In the genomic region with DNA sequence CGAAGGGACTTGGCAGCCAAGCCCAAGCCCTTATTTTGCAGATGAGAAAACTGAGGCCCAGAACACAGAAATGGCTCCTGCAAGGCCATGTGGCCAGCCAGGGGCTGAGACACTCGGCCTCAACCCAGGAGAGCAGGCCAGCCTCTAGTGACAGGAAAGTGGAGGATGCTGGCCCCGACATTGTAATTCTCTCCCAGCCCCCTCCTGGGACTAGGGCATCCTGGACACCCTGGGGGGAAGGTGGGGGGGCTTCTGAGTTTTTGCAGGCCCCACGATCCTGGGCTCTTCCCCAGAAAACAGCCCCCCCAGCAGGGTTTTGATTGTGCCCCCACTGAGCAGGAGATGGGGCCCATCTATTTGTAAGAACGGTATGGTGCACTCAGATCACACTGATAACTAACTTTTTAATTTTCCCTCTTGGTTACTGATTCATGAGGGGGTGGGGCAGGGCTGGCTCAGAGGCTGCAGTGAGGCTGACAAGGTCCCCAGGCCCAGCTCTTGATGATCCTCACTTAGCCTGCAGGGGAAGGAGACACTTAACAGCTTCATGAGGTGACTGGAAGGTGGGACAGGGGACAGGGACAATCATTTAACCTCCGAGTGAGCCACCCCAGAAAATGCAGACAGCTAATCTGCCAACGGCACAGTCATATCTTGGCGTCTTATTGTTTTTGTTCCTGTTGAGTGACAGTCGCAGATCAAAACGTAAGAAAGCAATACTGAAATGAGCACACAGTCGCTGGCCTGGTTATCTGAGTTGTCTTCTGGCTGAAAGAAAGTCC, we compare ENCODE assay signal across 9 cellular contexts. TPM values are rescaled to one million over a fixed set of nuclear protein-coding genes. Genes with fewer than 3 reads are reported as not detected.
DNase-seq lines count a peak whose midpoint lies in the region; ATAC-seq, FAIRE-seq and TF ChIP-seq lines count a peak whose summit lies in the region.
"Had no signal": no experiment of that assay in that cellular context is flagged by ENCODE, and none has a peak within 500 bp of the region (broad histone marks: within the 10 kb centered on the region; RNA-seq: fewer than 3 reads in every experiment).

No MANE protein-coding gene starts in this region.

- peaks cover 89 to 99% (median 97%) of the 10 kb centered on the region in 9 donors for H3K4me1 ChIP-seq in heart right ventricle

- H3K4me3 Mint-ChIP-seq in T-helper 1 cell treated with Interleukin-12 subunit alpha and Interleukin-12 subunit beta and Interleukin-4 antibody, amounts not matched to agents 30 μg/mL and 1 μg/mL, for 36 hours, result peak overlapping the region; percentile 51

- TF ChIP-seq CTCF in heart right ventricle (IDR thresholded peaks at IDR 0.05), result no peak

- H3K27ac Mint-ChIP-seq in T-helper 1 cell treated with Interleukin-12 subunit alpha and Interleukin-12 subunit beta and Interleukin-4 antibody, amounts not matched to agents 30 μg/mL and 1 μg/mL, for 36 hours, result peak overlapping the region; percentile 84

- no peaks in the 10 kb centered on the region for H3K9me3 ChIP-seq in heart right ventricle

- 36 to 40% methylated on average over 11 of the region's 11 CpGs for WGBS in heart right ventricle, 2 donors

- no peaks in the 10 kb centered on the region for H3K9me3 Mint-ChIP-seq in T-helper 1 cell treated with Interleukin-12 subunit alpha and Interleukin-12 subunit beta and Interleukin-4 antibody, amounts not matched to agents 30 μg/mL and 1 μg/mL, for 36 hours

- H3K4me1 Mint-ChIP-seq in T-helper 1 cell treated with Interleukin-12 subunit alpha and Interleukin-12 subunit beta and Interleukin-4 antibody, amounts not matched to agents 30 μg/mL and 1 μg/mL, for 36 hours (ENCODE audit: low read depth), result peaks cover 83% of the 10 kb centered on the region

- peak overlapping the region; percentile 32 to 96 (median 85) for H3K27ac ChIP-seq in heart right ventricle
- H3K27ac ChIP-seq in epithelial cell of prostate, result peak overlapping the region; percentile 99

- ATAC-seq in heart right ventricle, result no peak
- no peak for ATAC-seq in Right ventricle myocardium inferior
- ATAC-seq in HG03469 (IDR thresholded peaks at IDR 0.05; ENCODE audit: unreplicated experiment), result no peak

- DNase-seq in heart right ventricle (no peak), Right ventricle myocardium inferior (ENCODE audit: missing footprints) (no peak), epithelial cell of prostate (ENCODE audit: low read depth, low spot score) (no peak), HTR-8/SVneo (ENCODE audit: insufficient read length, low spot score) (no peak), NCI-H2081 treated with DMSO at 0.1 percent for 48 hours (lab: John Stamatoyannopoulos, UW) (no peak)
- peak; percentile 64 for DNase-seq in stimulated activated CD4-positive, alpha-beta T cell treated with anti-CD3 and anti-CD28 coated beads, Interleukin-4, amount 100 ng/mL, for 24 hours

- peak overlapping the region in 3 of 10 donors; percentile 0 to 44 (median 26) for H3K4me3 ChIP-seq in heart right ventricle

- no peak for FAIRE-seq in HTR-8/SVneo (lab: Jason Lieb, UNC)
- FAIRE-seq: G401.6 had no signal

- H3K36me3 ChIP-seq in heart right ventricle, result peaks cover 0 to 19% (median 0%) of the 10 kb centered on the region in 9 donors

- peaks cover 28% of the 10 kb centered on the region for H3K36me3 Mint-ChIP-seq in T-helper 1 cell treated with Interleukin-12 subunit alpha and Interleukin-12 subunit beta and Interleukin-4 antibody, amounts not matched to agents 30 μg/mL and 1 μg/mL, for 36 hours (ENCODE audit: low read depth)

- H3K27me3 Mint-ChIP-seq in T-helper 1 cell treated with Interleukin-12 subunit alpha and Interleukin-12 subunit beta and Interleukin-4 antibody, amounts not matched to agents 30 μg/mL and 1 μg/mL, for 36 hours (ENCODE audit: low read depth), result no peaks in the 10 kb centered on the region

- no peaks in the 10 kb centered on the region for H3K27me3 ChIP-seq in heart right ventricle

- intact Hi-C loops in heart right ventricle (cut with DNase I), result no loop called here
- intact Hi-C loops in Right ventricle myocardium inferior (cut with DNase I), result no loop called here

RNA-seq across cellular contexts. Expression of a gene that starts 18.9 kb away (rescaled TPM):
- total RNA-seq in heart right ventricle (10 to 100 TPM; 15.4 to 28.6 (median 19.9) TPM), Right ventricle myocardium inferior (12.0 TPM)
- 10 to 100 TPM in 1 of 2 donors, 1 to 10 TPM in 1; 6.7 to 18.7 TPM for polyA plus RNA-seq in heart right ventricle
